12 cellular contexts compared by ENCODE assay signal in the genomic region with DNA sequence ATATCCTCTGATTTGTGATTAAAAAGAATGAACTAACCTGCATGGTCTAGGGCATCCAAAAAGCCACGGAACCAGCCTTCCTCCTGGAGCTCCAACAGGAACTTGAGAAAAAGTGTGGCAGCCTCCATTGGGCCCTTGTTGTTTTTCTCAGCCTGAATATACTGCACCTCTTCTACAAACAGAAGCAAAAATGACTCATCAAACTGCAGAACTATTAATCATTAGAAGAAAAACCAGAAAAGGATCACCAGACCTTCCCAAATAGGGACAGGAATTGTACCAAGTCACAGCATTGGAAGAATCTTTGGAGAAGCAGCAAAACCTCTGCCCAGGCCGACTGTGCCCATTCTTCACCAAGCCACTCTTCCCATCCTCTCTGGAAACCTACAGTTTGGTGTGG. TPM values are rescaled to one million over a fixed set of nuclear protein-coding genes. Genes with fewer than 3 reads are reported as not detected.
DNase-seq lines count a peak whose midpoint lies in the region; ATAC-seq and TF ChIP-seq lines count a peak whose summit lies in the region.
"Had no signal": no experiment of that assay in that cellular context is flagged by ENCODE, and none has a peak within 500 bp of the region (broad histone marks: within the 10 kb centered on the region; RNA-seq: fewer than 3 reads in every experiment).

No MANE protein-coding gene starts in this region.

- H3K27me3 ChIP-seq in esophagus (ENCODE audit: control insufficient read depth in 1 of 2, insufficient read depth in 2 of 2, low read length in 2 of 2) (no peaks in the 10 kb centered on the region), osteoblast (ENCODE audit: insufficient read depth, low read length) (no peaks in the 10 kb centered on the region), right atrium auricular region (no peaks in the 10 kb centered on the region)
- H3K27me3 ChIP-seq: testis had no signal

- TF ChIP-seq CTCF in osteoblast (IDR thresholded peaks at IDR 0.05; ENCODE audit: extremely low read depth, low read depth, low read length) (no peak), right atrium auricular region (IDR thresholded peaks at IDR 0.05) (no peak)

- 56 to 62% methylated on average over 2 of the region's 2 CpGs for WGBS in esophagus, 2 donors

- no peak overlapping the region for H3K4me2 ChIP-seq in osteoblast (ENCODE audit: insufficient read depth, low read length)

- H3K4me3 ChIP-seq in esophagus (ENCODE audit: low read depth in 1 of 2, low read length in 2 of 2): no peak overlapping the region
- no peak overlapping the region for H3K4me3 ChIP-seq in osteoblast (ENCODE audit: insufficient read depth, low read length)
- no peak overlapping the region for H3K4me3 ChIP-seq in right atrium auricular region
- H3K4me3 ChIP-seq: testis had no signal

- no peaks in the 10 kb centered on the region for H4K20me1 ChIP-seq in osteoblast (ENCODE audit: insufficient read depth, low read length)

- no peaks in the 10 kb centered on the region for H3K79me2 ChIP-seq in osteoblast (ENCODE audit: insufficient read depth, low read length)

- H3K4me1 ChIP-seq in esophagus (ENCODE audit: control insufficient read depth in 2 of 2, insufficient read depth in 2 of 2, low read length in 1 of 2): peaks cover 0 to 2% of the 10 kb centered on the region in 2 donors
- H3K4me1 ChIP-seq in osteoblast (ENCODE audit: insufficient read depth, low read length): peaks cover 4% of the 10 kb centered on the region
- H3K4me1 ChIP-seq in right atrium auricular region: no peaks in the 10 kb centered on the region
- H3K4me1 ChIP-seq: testis had no signal

- no peak for ATAC-seq in HG03521 (IDR thresholded peaks at IDR 0.05; ENCODE audit: unreplicated experiment)
- ATAC-seq: activated CD8-positive, alpha-beta T cell treated with anti-CD3 and anti-CD28 coated beads for 36 hours; activated T-helper 17 cell treated with anti-CD3 and anti-CD28 coated beads, Interleukin-2, amount 50 U/mL, for 72 hours had no signal

- DNase-seq in ELR (ENCODE audit: low read depth) (peak; percentile 82), M059J (ENCODE audit: low read depth) (peak; percentile 75), osteoblast (ENCODE audit: insufficient read length, low spot score, missing footprints) (no peak), right atrium auricular region (ENCODE audit: low spot score) (no peak), MV-4-11 (lab: John Stamatoyannopoulos, UW) (no peak)
- DNase-seq in activated CD4-positive, alpha-beta T cell treated with anti-CD3 and anti-CD28 coated beads for 48 hours: no peak
- DNase-seq: activated CD8-positive, alpha-beta T cell treated with anti-CD3 and anti-CD28 coated beads for 36 hours; C1 segment of cervical spinal cord; testis had no signal

- no peaks in the 10 kb centered on the region for H3K9me3 ChIP-seq in esophagus (ENCODE audit: control insufficient read depth in 2 of 2, insufficient read depth in 1 of 2, low read depth in 1 of 2, low read length in 1 of 2)
- H3K9me3 ChIP-seq in osteoblast (ENCODE audit: low read depth, low read length): peaks cover 3% of the 10 kb centered on the region
- no peaks in the 10 kb centered on the region for H3K9me3 ChIP-seq in right atrium auricular region
- H3K9me3 ChIP-seq: testis had no signal

- H2AFZ ChIP-seq in osteoblast (ENCODE audit: low read length): peak overlapping the region; percentile 30

- peak overlapping the region; percentile 68 to 87 for H3K27ac ChIP-seq in esophagus (ENCODE audit: low read depth in 2 of 2, low read length in 1 of 2)
- H3K27ac ChIP-seq in osteoblast (ENCODE audit: low read depth, low read length): no peak overlapping the region
- H3K27ac ChIP-seq in right atrium auricular region: no peak overlapping the region
- H3K27ac ChIP-seq: testis had no signal

- H3K36me3 ChIP-seq in esophagus (ENCODE audit: control insufficient read depth in 2 of 2, insufficient read depth in 2 of 2, low read length in 1 of 2) (no peaks in the 10 kb centered on the region), osteoblast (ENCODE audit: insufficient read depth, low read length) (no peaks in the 10 kb centered on the region), right atrium auricular region (peaks cover 7% of the 10 kb centered on the region)

RNA-seq across cellular contexts. Expression of gene RIGI, which starts 25.2 kb away (rescaled TPM):
- total RNA-seq in M059J (2014; rRNA removed; shearing (Covaris generic)): 93.4 and 142 TPM in 2 replicates
- polyA plus RNA-seq in esophagus: 1 to 10 TPM; 4.5 to 4.7 TPM
- total RNA-seq in osteoblast: 10.3 and 12.7 TPM in 2 replicates
- 1 to 10 TPM; 2.6 to 3.1 TPM for total RNA-seq in right atrium auricular region

RNA-seq across cellular contexts. Expression of gene SMIM27, which starts 51.4 kb away (rescaled TPM):
- total RNA-seq in M059J (2014; rRNA removed; shearing (Covaris generic)): 6.5 and 13.4 TPM in 2 replicates
- polyA plus RNA-seq in esophagus: 1 to 10 TPM; 4.4 to 5.4 TPM
- total RNA-seq in osteoblast: 1.8 and 2.9 TPM in 2 replicates
- 1 to 10 TPM; 5.7 to 6.8 TPM for total RNA-seq in right atrium auricular region

RNA-seq across cellular contexts. Expression of gene TOPORS, which starts 51.6 kb away (rescaled TPM):
- total RNA-seq in M059J (2014; rRNA removed; shearing (Covaris generic)): 27.3 and 33.7 TPM in 2 replicates
- 1 to 10 TPM; 5.7 to 6.5 TPM for polyA plus RNA-seq in esophagus
- total RNA-seq in osteoblast: 32.1 and 33.7 TPM in 2 replicates
- total RNA-seq in right atrium auricular region: 10 to 100 TPM in 1 of 2 donors, 1 to 10 TPM in 1; 9.4 to 11.0 TPM

Comparison
In these comparisons a context has a peak if more than half of its experiments do, and no peak if none do; other contexts are left out.
1. DNase-seq: peak in ELR (single experiment) and M059J (single experiment); none in osteoblast (single experiment), activated CD4-positive, alpha-beta T cell treated with anti-CD3 and anti-CD28 coated beads for 48 hours (single experiment), right atrium auricular region (single experiment) and MV-4-11 (single experiment).
2. H3K27ac ChIP-seq: peak in esophagus (2 of 2); none in osteoblast (single experiment) and right atrium auricular region (0 of 2).